12 cellular contexts compared by ENCODE assay signal in genomic region chr9:137020771-137021573, GRCh38. TPM values are rescaled to one million over a fixed set of nuclear protein-coding genes. Genes with fewer than 3 reads are reported as not detected.
"Had no signal": no experiment of that assay in that cellular context is flagged by ENCODE, and none has a peak within 500 bp of the region (broad histone marks: within the 10 kb centered on the region; RNA-seq: fewer than 3 reads in every experiment).

No MANE protein-coding gene starts in this region.

- H3K27ac ChIP-seq: coronary artery, epithelial cell of prostate, gastrocnemius medialis, heart right ventricle, left lung had no signal

- H3K4me1 ChIP-seq: gastrocnemius medialis, heart right ventricle, left lung had no signal

- H3K27me3 ChIP-seq: gastrocnemius medialis, heart right ventricle, left lung, tibial nerve had no signal

- H3K9me3 ChIP-seq: gastrocnemius medialis, heart right ventricle, left lung, tibial nerve had no signal

- DNase-seq: activated naive CD4-positive, alpha-beta T cell treated with anti-CD3 and anti-CD28 coated beads, Interleukin-2, amount 10 ng/mL, durations not matched to agents 7 days and 5 days; gastrocnemius medialis; heart right ventricle; islet precursor cell; left lung; right cardiac atrium had no signal

- H3K4me3 ChIP-seq: coronary artery, gastrocnemius medialis, heart right ventricle, left lung, smooth muscle cell, tibial nerve had no signal

- H3K4me2 ChIP-seq: smooth muscle cell had no signal

RNA-seq across cellular contexts. Expression of gene FUT7, which starts 10.9 kb away (rescaled TPM):
- total RNA-seq: activated T-helper 2 cell treated with anti-CD3 and anti-CD28 coated beads, Interferon-gamma antibody, Interleukin-2, Interleukin-4, amounts not matched to agents 10 μg/mL and 5 μg/mL and 100 μg/mL, durations not matched to agents 14 hours and 24 hours and 36 hours; gastrocnemius medialis; smooth muscle cell had no signal
- polyA plus RNA-seq: smooth muscle cell had no signal

RNA-seq across cellular contexts. Expression of gene CLIC3, which starts 24.6 kb away (rescaled TPM):
- total RNA-seq: activated CD8-positive, alpha-beta memory T cell treated with anti-CD3 and anti-CD28 coated beads for 36 hours; activated T-helper 2 cell treated with anti-CD3 and anti-CD28 coated beads, Interferon-gamma antibody, Interleukin-2, Interleukin-4, amounts not matched to agents 10 μg/mL and 5 μg/mL and 100 μg/mL, durations not matched to agents 14 hours and 24 hours and 36 hours had no signal
